ENCODE assay signal across 8 cellular contexts in the genomic region with DNA sequence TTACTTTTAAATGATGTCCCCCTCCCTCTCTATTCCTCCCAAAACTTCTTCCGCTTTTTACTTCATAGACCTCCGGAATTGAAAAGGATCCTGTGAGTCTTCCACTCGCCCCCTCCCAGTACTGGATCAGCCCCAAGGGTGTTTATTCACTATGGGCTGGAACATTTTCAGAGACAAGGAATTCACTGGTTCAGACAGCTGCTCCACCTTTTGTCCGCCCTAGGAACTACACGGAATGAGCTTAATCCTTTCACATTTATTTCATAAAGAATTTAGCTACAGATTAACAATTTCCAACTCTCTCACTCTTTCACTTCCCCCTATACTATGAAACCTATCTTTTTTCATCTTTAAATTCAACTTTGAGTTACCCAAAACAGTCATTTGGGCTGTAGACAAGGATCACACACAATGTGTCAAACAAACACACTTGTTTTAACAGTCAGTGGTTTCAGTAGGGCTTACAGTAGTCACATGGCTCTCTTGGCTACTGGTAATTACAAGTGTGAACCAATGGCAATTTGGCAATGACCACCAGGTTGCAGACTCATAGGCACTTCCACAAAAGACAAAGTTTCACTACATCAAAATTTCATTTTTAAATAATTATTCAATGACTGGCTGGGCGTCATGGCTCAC. TPM values are rescaled to one million over a fixed set of nuclear protein-coding genes. Genes with fewer than 3 reads are reported as not detected.
DNase-seq lines count a peak whose midpoint lies in the region; ATAC-seq and TF ChIP-seq lines count a peak whose summit lies in the region.

No MANE protein-coding gene starts in this region.

- no peak overlapping the region; the same call in 1 of the 2 replicates for H3K4me2 ChIP-seq in IMR-90 (ENCODE audit: low read depth, low read length)

- no peak overlapping the region for H4K8ac ChIP-seq in IMR-90 (ENCODE audit: low read depth in 2 of 2, low read length in 2 of 2)

- POLR2A ChIA-PET in IMR-90 (lab: Charles Lee; ENCODE audit: unreplicated experiment) = no interaction called here

- H3K14ac ChIP-seq in IMR-90 (replicated peaks; ENCODE audit: low read depth, low read length) = no peak overlapping the region

- CTCF ChIA-PET in IMR-90 (lab: Yijun Ruan, JAX) = interaction anchor here (0.6 to 1.0 kb wide), 5 partner anchors 9 to 57 kb away, joined by 3 to 4 read pairs (median 3); a partner anchor contains a TSS

- no peak overlapping the region for H2BK20ac ChIP-seq in IMR-90 (ENCODE audit: low read depth, low read length)

- H3K18ac ChIP-seq in IMR-90 (ENCODE audit: low read depth, low read length) = no peak overlapping the region

- H3K36me3 ChIP-seq in IMR-90 (ENCODE audit: control insufficient read depth, insufficient read depth, low read length) = peaks cover 2% of the 10 kb centered on the region; the same call in 1 of the 2 replicates
- no peaks in the 10 kb centered on the region for H3K36me3 ChIP-seq in transverse colon

- intact Hi-C loops in IMR-90 (cut with micrococcal nuclease) (loop anchor here (1.0 kb wide), 2 partner anchors 54 to 238 kb away; no protein-coding TSS in a partner anchor), transverse colon (cut with DNase I; ENCODE audit: low total_unique reads) (no loop called here)
- intact Hi-C loops in activated T-helper 1 cell treated with anti-CD3 and anti-CD28 coated beads, Interleukin-12 subunit alpha, Interleukin-12 subunit beta, Interleukin-2, Interleukin-4 antibody, amounts not matched to agents 30 ng/mL and 10 ng/mL and 1 ng/mL, durations not matched to agents 14 hours and 24 hours and 36 hours (cut with micrococcal nuclease) = loop anchor here (2.0 kb wide), 1 partner anchor 20 kb away; a partner anchor contains a TSS

- 0% methylated on average over 1 of the region's 6 CpGs; no CpG with 5 or more reads in 1 of the 2 experiments for WGBS in IMR-90 (ENCODE audit: extremely low coverage in 2 of 2, insufficient read length in 1 of 2), 2 experiments
- 29 to 43% methylated on average over 5 to 6 of the region's 6 CpGs for WGBS in transverse colon (ENCODE audit: low coverage in 1 of 2), 2 donors

- no peak overlapping the region for H4K91ac ChIP-seq in IMR-90 (ENCODE audit: insufficient read depth, low read depth, low read length)

- peak; percentile 22 for DNase-seq in NCI-H345 (lab: John Stamatoyannopoulos, UW)
- no peak for DNase-seq in NCI-H345 treated with DMSO at 0.1 percent for 48 hours (lab: John Stamatoyannopoulos, UW; ENCODE audit: unreplicated experiment)
- peak; percentile 58 for DNase-seq in IMR-90
- DNase-seq in activated T-helper 1 cell treated with anti-CD3 and anti-CD28 coated beads, Interleukin-12 subunit alpha, Interleukin-12 subunit beta, Interleukin-2, Interleukin-4 antibody, amounts not matched to agents 30 ng/mL and 10 ng/mL and 1 ng/mL, durations not matched to agents 14 hours and 24 hours and 36 hours (ENCODE audit: low spot score) = no peak
- peak; percentile 35 for DNase-seq in hepatic stellate cell (ENCODE audit: low spot score)
- peak; percentile 35 for DNase-seq in transverse colon
- DNase-seq in stimulated activated CD8-positive, alpha-beta memory T cell treated with anti-CD3 and anti-CD28 coated beads, Interleukin-4, amount 100 ng/mL, for 48 hours = no peak
- no peak for DNase-seq in activated gamma-delta T cell (lab: John Stamatoyannopoulos, UW)

- no peak overlapping the region for H3K4ac ChIP-seq in IMR-90 (ENCODE audit: low read depth, low read length)

- peak; percentile 54 for TF ChIP-seq RAD21 in IMR-90 (IDR thresholded peaks at IDR 0.05; ENCODE audit: low read length)

- no peak overlapping the region for H2BK120ac ChIP-seq in IMR-90 (ENCODE audit: low read depth, low read length)

- H3K4me3 ChIP-seq in IMR-90 (ENCODE audit: insufficient read depth, low read depth, low read length) = no peak overlapping the region
- no peak overlapping the region for H3K4me3 ChIP-seq in transverse colon

- H3K4me1 ChIP-seq in IMR-90 (ENCODE audit: control insufficient read depth, insufficient read depth, low read length) (no peaks in the 10 kb centered on the region), transverse colon (peaks cover 0 to 12% (median 7%) of the 10 kb centered on the region in 4 donors)

- H2BK5ac ChIP-seq in IMR-90 (ENCODE audit: low read depth, low read length, poor library complexity, severe bottlenecking) = no peak overlapping the region

- no peak overlapping the region for H3K23ac ChIP-seq in IMR-90 (ENCODE audit: low read depth, low read length)

- peaks cover 4 to 6% of the 10 kb centered on the region in 2 experiments; a peak in 3 of 4 replicates for H3K79me1 ChIP-seq in IMR-90 (ENCODE audit: low read depth in 1 of 2, low read length in 2 of 2)

- no peak overlapping the region for H3K56ac ChIP-seq in IMR-90 (ENCODE audit: extremely low read depth, insufficient read depth, low read length)

- BruUV-seq in IMR-90 (replicated peaks; lab: Mats Ljungman, UMichigan) = no TSS peak

- H3K9ac ChIP-seq in IMR-90 (ENCODE audit: low read depth, low read length) = no peak overlapping the region

- TF ChIP-seq POLR2A in IMR-90 (IDR thresholded peaks at IDR 0.05; ENCODE audit: low read depth, low read length) = no peak
- TF ChIP-seq POLR2A in transverse colon (IDR thresholded peaks at IDR 0.05) = no peak

- peaks cover 27% of the 10 kb centered on the region for H3K36me3 Mint-ChIP-seq in activated T-helper 1 cell treated with anti-CD3 and anti-CD28 coated beads, Interleukin-12 subunit alpha, Interleukin-12 subunit beta, Interleukin-2, Interleukin-4 antibody, amounts not matched to agents 30 ng/mL and 10 ng/mL and 1 ng/mL, durations not matched to agents 14 hours and 24 hours and 36 hours (ENCODE audit: low read depth)

- peak; percentile 96 for ATAC-seq in IMR-90 (ENCODE audit: low read depth)

- H3K27me3 ChIP-seq in IMR-90 (ENCODE audit: control insufficient read depth, insufficient read depth, low read length) (no peaks in the 10 kb centered on the region), transverse colon (no peaks in the 10 kb centered on the region)

- TF ChIP-seq CTCF in IMR-90 (conservative IDR thresholded peaks at IDR 0.05; ENCODE audit: low read depth, low read length) = peak; percentile 58
- peak; percentile 50 to 57 (median 56) for TF ChIP-seq CTCF in transverse colon (IDR thresholded peaks at IDR 0.05)

- H3K4me1 Mint-ChIP-seq in activated T-helper 1 cell treated with anti-CD3 and anti-CD28 coated beads, Interleukin-12 subunit alpha, Interleukin-12 subunit beta, Interleukin-2, Interleukin-4 antibody, amounts not matched to agents 30 ng/mL and 10 ng/mL and 1 ng/mL, durations not matched to agents 14 hours and 24 hours and 36 hours (ENCODE audit: low read depth) = peaks cover 5% of the 10 kb centered on the region

- H4K5ac ChIP-seq in IMR-90 (ENCODE audit: low read depth, low read length) = no peak overlapping the region; the same call in 1 of the 2 replicates

- H3K9me3 ChIP-seq in IMR-90 (ENCODE audit: control insufficient read depth, insufficient read depth, low read length) (no peaks in the 10 kb centered on the region), transverse colon (no peaks in the 10 kb centered on the region)

- dilution Hi-C loops in IMR-90 (cut with HindIII; ENCODE audit: low sequenced_read_pairs, unreplicated experiment) = no loop called here

- no peaks in the 10 kb centered on the region for H4K20me1 ChIP-seq in IMR-90 (ENCODE audit: insufficient read depth, low read length)

- no peak overlapping the region for H3K4me3 Mint-ChIP-seq in activated T-helper 1 cell treated with anti-CD3 and anti-CD28 coated beads, Interleukin-12 subunit alpha, Interleukin-12 subunit beta, Interleukin-2, Interleukin-4 antibody, amounts not matched to agents 30 ng/mL and 10 ng/mL and 1 ng/mL, durations not matched to agents 14 hours and 24 hours and 36 hours

- no peaks in the 10 kb centered on the region for H3K9me1 ChIP-seq in IMR-90 (ENCODE audit: insufficient read depth, low read length)

- no peak overlapping the region for H2AK9ac ChIP-seq in IMR-90 (replicated peaks; ENCODE audit: low read depth, low read length, poor library complexity)

- in situ Hi-C loops in IMR-90 (cut with MboI; ENCODE audit: low sequenced_read_pairs) (no loop called here), transverse colon (cut with MboI; ENCODE audit: low pct_ligation_motif_present in 1 of 4, low pct_unique_long_range_greater_than_20kb in 1 of 4, low sequenced_read_pairs in 3 of 4) (no loop called here)

- H2AK5ac ChIP-seq in IMR-90 (ENCODE audit: low read depth, low read length) = no peak overlapping the region

- no peak overlapping the region for H2BK15ac ChIP-seq in IMR-90 (ENCODE audit: low read depth, low read length)

- no peaks in the 10 kb centered on the region for H3K27me3 Mint-ChIP-seq in activated T-helper 1 cell treated with anti-CD3 and anti-CD28 coated beads, Interleukin-12 subunit alpha, Interleukin-12 subunit beta, Interleukin-2, Interleukin-4 antibody, amounts not matched to agents 30 ng/mL and 10 ng/mL and 1 ng/mL, durations not matched to agents 14 hours and 24 hours and 36 hours (ENCODE audit: insufficient read depth)

- peak overlapping the region; percentile 37 for H3K27ac Mint-ChIP-seq in activated T-helper 1 cell treated with anti-CD3 and anti-CD28 coated beads, Interleukin-12 subunit alpha, Interleukin-12 subunit beta, Interleukin-2, Interleukin-4 antibody, amounts not matched to agents 30 ng/mL and 10 ng/mL and 1 ng/mL, durations not matched to agents 14 hours and 24 hours and 36 hours

- H3K9me3 Mint-ChIP-seq in activated T-helper 1 cell treated with anti-CD3 and anti-CD28 coated beads, Interleukin-12 subunit alpha, Interleukin-12 subunit beta, Interleukin-2, Interleukin-4 antibody, amounts not matched to agents 30 ng/mL and 10 ng/mL and 1 ng/mL, durations not matched to agents 14 hours and 24 hours and 36 hours = no peaks in the 10 kb centered on the region

- TF ChIP-seq EP300 in transverse colon (IDR thresholded peaks at IDR 0.05; ENCODE audit: low read depth) = no peak

- H3K27ac ChIP-seq in IMR-90 (ENCODE audit: insufficient read depth, low read length) (peak overlapping the region; percentile 3; the same call in 1 of the 2 replicates), transverse colon (no peak overlapping the region)

- peak overlapping the region; percentile 72 for H2AFZ ChIP-seq in IMR-90 (replicated peaks; ENCODE audit: low read length, poor library complexity)

RNA-seq across cellular contexts. Expression of a gene that starts 20.6 kb away (rescaled TPM):
- total RNA-seq in IMR-90 (2012; rRNA removed) (134 and 244 TPM in 2 replicates), transverse colon (100 to 1,000 TPM in 3 of 4 donors, 10 to 100 TPM in 1; 40.8 to 184 (median 152) TPM)
- polyA plus RNA-seq in IMR-90 (2012; rRNA removed) = 138 and 284 TPM in 2 replicates
- 36.0 and 148 TPM in 2 replicates for polyA plus RNA-seq in IMR-90 (2012; cell fraction: cytosol; rRNA removed)
- polyA plus RNA-seq in IMR-90 (2012; cell fraction: nucleus; rRNA removed; ENCODE audit: low replicate concordance) = 40.6 and 53.9 TPM in 2 replicates
- 105 and 109 TPM in 2 replicates for total RNA-seq in activated T-helper 1 cell treated with anti-CD3 and anti-CD28 coated beads, Interleukin-12 subunit alpha, Interleukin-12 subunit beta, Interleukin-2, Interleukin-4 antibody, amounts not matched to agents 30 ng/mL and 10 ng/mL and 1 ng/mL, durations not matched to agents 14 hours and 24 hours and 36 hours

RNA-seq across cellular contexts. Expression of a gene that starts 23.8 kb away (rescaled TPM):
- total RNA-seq in IMR-90 (2012; rRNA removed) (48.9 and 70.8 TPM in 2 replicates), transverse colon (1 to 10 TPM in 2 of 4 donors, not detected in 2; 3.0 to 4.0 TPM)
- 32.9 and 38.9 TPM in 2 replicates for polyA plus RNA-seq in IMR-90 (2012; rRNA removed)
- 6.7 and 14.3 TPM in 2 replicates for polyA plus RNA-seq in IMR-90 (2012; cell fraction: cytosol; rRNA removed)
- polyA plus RNA-seq in IMR-90 (2012; cell fraction: nucleus; rRNA removed; ENCODE audit: low replicate concordance) = 0.98 and 6.9 TPM in 2 replicates
- 36.5 and 39.2 TPM in 2 replicates for total RNA-seq in activated T-helper 1 cell treated with anti-CD3 and anti-CD28 coated beads, Interleukin-12 subunit alpha, Interleukin-12 subunit beta, Interleukin-2, Interleukin-4 antibody, amounts not matched to agents 30 ng/mL and 10 ng/mL and 1 ng/mL, durations not matched to agents 14 hours and 24 hours and 36 hours

Comparison
In these comparisons a context has a peak if more than half of its experiments do, and no peak if none do; other contexts are left out.
1. DNase-seq: peak in NCI-H345 (single experiment), IMR-90 (single experiment), hepatic stellate cell (single experiment) and transverse colon (single experiment); none in NCI-H345 treated with DMSO at 0.1 percent for 48 hours (single experiment), activated T-helper 1 cell treated with anti-CD3 and anti-CD28 coated beads, Interleukin-12 subunit alpha, Interleukin-12 subunit beta, Interleukin-2, Interleukin-4 antibody, amounts not matched to agents 30 ng/mL and 10 ng/mL and 1 ng/mL, durations not matched to agents 14 hours and 24 hours and 36 hours (single experiment), stimulated activated CD8-positive, alpha-beta memory T cell treated with anti-CD3 and anti-CD28 coated beads, Interleukin-4, amount 100 ng/mL, for 48 hours (single experiment) and activated gamma-delta T cell (single experiment).